2 cellular contexts compared by ENCODE assay signal in genomic region chr12:124861898-124862676, GRCh38.
TF ChIP-seq lines count a peak whose summit lies in the region.

No MANE protein-coding gene starts in this region.

TF ChIP-seq in HEK293, 187 proteins besides CTCF, POLR2A, EP300 and RAD21 (continued from another document):
- TF ChIP-seq ZNF529 (tag by site-specific recombination; IDR thresholded peaks at IDR 0.05; ENCODE audit: insufficient replicate concordance) (no peak), ATF2 (tag by site-specific recombination; IDR thresholded peaks at IDR 0.05; ENCODE audit: low read depth) (no peak), ZNF366 (tag by site-specific recombination; conservative IDR thresholded peaks at IDR 0.05) (no peak)

TF ChIP-seq in liver, 16 proteins besides CTCF, POLR2A, EP300 and RAD21 (continued from another document):
- TF ChIP-seq REST (IDR thresholded peaks at IDR 0.05) (no peak), YY1 (IDR thresholded peaks at IDR 0.05) (no peak), SP1 (IDR thresholded peaks at IDR 0.05) (no peak), TAF1 (conservative IDR thresholded peaks at IDR 0.05) (no peak)
TF ChIP-seq in liver: peak in this region for 0.
